ENCODE assay signal across 9 cellular contexts in genomic region chr3:141266797-141267555, GRCh38. TPM values are rescaled to one million over a fixed set of nuclear protein-coding genes. Genes with fewer than 3 reads are reported as not detected.
DNase-seq lines count a peak whose midpoint lies in the region; ATAC-seq and TF ChIP-seq lines count a peak whose summit lies in the region.
"Had no signal": no experiment of that assay in that cellular context is flagged by ENCODE, and none has a peak within 500 bp of the region (broad histone marks: within the 10 kb centered on the region; RNA-seq: fewer than 3 reads in every experiment).

No MANE protein-coding gene starts in this region.

- TF ChIP-seq CTCF in psoas muscle (IDR thresholded peaks at IDR 0.05), result no peak

- H3K4me3 ChIP-seq in psoas muscle, result peak overlapping the region; percentile 18

- peaks cover 8% of the 10 kb centered on the region for H3K36me3 Mint-ChIP-seq in activated T-cell treated with anti-CD3 and anti-CD28 coated beads, Interleukin-2, amount 50 U/mL, for 24 hours (ENCODE audit: low read depth)

- no peaks in the 10 kb centered on the region for H3K9me3 Mint-ChIP-seq in activated T-cell treated with anti-CD3 and anti-CD28 coated beads, Interleukin-2, amount 50 U/mL, for 24 hours

- intact Hi-C loops in psoas muscle (cut with DNase I), result no loop called here

- no peaks in the 10 kb centered on the region for H3K27me3 Mint-ChIP-seq in activated T-cell treated with anti-CD3 and anti-CD28 coated beads, Interleukin-2, amount 50 U/mL, for 24 hours

- H3K4me1 Mint-ChIP-seq in activated T-cell treated with anti-CD3 and anti-CD28 coated beads, Interleukin-2, amount 50 U/mL, for 24 hours (ENCODE audit: low read depth), result peaks cover 42% of the 10 kb centered on the region

- H3K9me3 ChIP-seq in psoas muscle, result no peaks in the 10 kb centered on the region

- H3K4me3 Mint-ChIP-seq in activated T-cell treated with anti-CD3 and anti-CD28 coated beads, Interleukin-2, amount 50 U/mL, for 24 hours, result peak overlapping the region; percentile 76

- DNase-seq in activated T-cell treated with anti-CD3 and anti-CD28 coated beads, Interleukin-2, amount 50 U/mL, for 24 hours, result peak; percentile 65
- no peak for DNase-seq in psoas muscle
- DNase-seq in HCEC 1CT, result no peak
- DNase-seq in D341Med (ENCODE audit: low spot score), result no peak
- no peak for DNase-seq in ureter (ENCODE audit: low spot score)
- DNase-seq: left colon had no signal

- 75 to 78% (median 76%) methylated on average over 13 of the region's 13 CpGs for WGBS in psoas muscle, 3 donors

- ATAC-seq in GM18861 (IDR thresholded peaks at IDR 0.05; ENCODE audit: unreplicated experiment) (peak; percentile 73), HG02943 (IDR thresholded peaks at IDR 0.05; ENCODE audit: low read depth, unreplicated experiment) (peak; percentile 65), psoas muscle (no peak), GM21737 (IDR thresholded peaks at IDR 0.05; ENCODE audit: unreplicated experiment) (no peak)
- ATAC-seq: left colon had no signal

- no peaks in the 10 kb centered on the region for H3K36me3 ChIP-seq in psoas muscle (ENCODE audit: insufficient read depth in 1 of 2, low read depth in 1 of 2)

- peaks cover 2% of the 10 kb centered on the region for H3K4me1 ChIP-seq in psoas muscle

- no peak overlapping the region for H3K27ac ChIP-seq in psoas muscle

- H3K27ac Mint-ChIP-seq in activated T-cell treated with anti-CD3 and anti-CD28 coated beads, Interleukin-2, amount 50 U/mL, for 24 hours, result peak overlapping the region; percentile 92

- H3K27me3 ChIP-seq in psoas muscle (ENCODE audit: insufficient read depth in 3 of 3, low read length in 2 of 3), result no peaks in the 10 kb centered on the region

RNA-seq across cellular contexts. Expression of gene PXYLP1, which starts 35.4 kb away (rescaled TPM):
- total RNA-seq in psoas muscle (1 to 10 TPM; 1.8 to 6.8 (median 4.0) TPM), ureter (26.3 TPM)
- polyA plus RNA-seq in psoas muscle, result 1 to 10 TPM in 2 of 3 donors, under 1 TPM in 1; 0.83 to 1.1 (median 1.1) TPM

Comparison
In these comparisons a context has a peak if more than half of its experiments do, and no peak if none do; other contexts are left out.
1. ATAC-seq: peak in GM18861 (single experiment) and HG02943 (single experiment); none in psoas muscle (0 of 4) and GM21737 (single experiment).